ENCODE assay signal across 9 cellular contexts in genomic region chr10:34638405-34639054, GRCh38.
A peak's percentile ranks its signal among the peaks of the same experiment; 100 is the strongest.
DNase-seq lines count a peak whose midpoint lies in the region; ATAC-seq and TF ChIP-seq lines count a peak whose summit lies in the region.
"Had no signal": no experiment of that assay in that cellular context is flagged by ENCODE, and none has a peak within 500 bp of the region (broad histone marks: within the 10 kb centered on the region; RNA-seq: fewer than 3 reads in every experiment).

No MANE protein-coding gene starts in this region.

- H3K4me1 ChIP-seq in vagina = peaks cover 32% of the 10 kb centered on the region

- intact Hi-C loops in activated naive CD4-positive, alpha-beta T cell treated with anti-CD3 and anti-CD28 coated beads for 36 hours (cut with micrococcal nuclease) = loop anchor here (1.0 to 10.0 kb wide), 5 partner anchors 116 to 1841 kb away; no protein-coding TSS in a partner anchor
- intact Hi-C loops in posterior vena cava (cut with DNase I) (loop anchor here in 1 of 2 donors (5.0 kb wide), 2 partner anchors 1301 to 1441 kb away; no protein-coding TSS in a partner anchor), vagina (cut with DNase I) (loop anchor here (5.0 kb wide), 1 partner anchor 1306 kb away; the partner anchor contains the start of gene NRP1)

- H3K27me3 ChIP-seq in vagina = no peaks in the 10 kb centered on the region

- H3K36me3 ChIP-seq in vagina = no peaks in the 10 kb centered on the region

- no peaks in the 10 kb centered on the region for H3K9me3 ChIP-seq in vagina

- no peak for TF ChIP-seq POLR2A in vagina (IDR thresholded peaks at IDR 0.05)

- CTCF ChIA-PET in activated naive CD4-positive, alpha-beta T cell treated with anti-CD3 and anti-CD28 coated beads for 36 hours (lab: Charles Lee) = interaction anchor here (0.6 to 2.3 kb wide), 24 partner anchors 9 to 1485 kb away, joined by 3 to 8 read pairs (median 4); no protein-coding TSS in a partner anchor

- ATAC-seq in GM18867 (IDR thresholded peaks at IDR 0.05; ENCODE audit: unreplicated experiment) = peak; percentile 46

- TF ChIP-seq CTCF in vagina (IDR thresholded peaks at IDR 0.05) = peak; percentile 80 to 96 (median 82)

- peak overlapping the region; percentile 0 for H3K27ac ChIP-seq in vagina

- DNase-seq in AG20443 (ENCODE audit: low spot score) (peak; percentile 82), KG1 (lab: John Stamatoyannopoulos, UW) (peak; percentile 23), SK-MEL-5 (ENCODE audit: low read depth, low spot score) (peak; percentile 71), glomerular visceral epithelial cell (ENCODE audit: extremely low spot score) (peak; percentile 83), posterior vena cava (ENCODE audit: low spot score) (peak; percentile 94), vagina (ENCODE audit: extremely low spot score in 2 of 2) (no peak)
- DNase-seq in activated naive CD4-positive, alpha-beta T cell treated with anti-CD3 and anti-CD28 coated beads for 36 hours = peak; percentile 85

- H3K27me3 Mint-ChIP-seq in activated naive CD4-positive, alpha-beta T cell treated with anti-CD3 and anti-CD28 coated beads for 36 hours (ENCODE audit: low read depth) = no peaks in the 10 kb centered on the region

- no peaks in the 10 kb centered on the region for H3K36me3 Mint-ChIP-seq in activated naive CD4-positive, alpha-beta T cell treated with anti-CD3 and anti-CD28 coated beads for 36 hours (ENCODE audit: low read depth)
- H3K36me3 Mint-ChIP-seq: IgD-negative memory B cell had no signal

- no peaks in the 10 kb centered on the region for H3K9me3 Mint-ChIP-seq in activated naive CD4-positive, alpha-beta T cell treated with anti-CD3 and anti-CD28 coated beads for 36 hours
- H3K9me3 Mint-ChIP-seq: IgD-negative memory B cell had no signal

- H3K4me1 Mint-ChIP-seq in activated naive CD4-positive, alpha-beta T cell treated with anti-CD3 and anti-CD28 coated beads for 36 hours (ENCODE audit: low read depth) = peaks cover 8% of the 10 kb centered on the region

- H3K4me3 Mint-ChIP-seq in activated naive CD4-positive, alpha-beta T cell treated with anti-CD3 and anti-CD28 coated beads for 36 hours = no peak overlapping the region

- H3K27ac Mint-ChIP-seq in activated naive CD4-positive, alpha-beta T cell treated with anti-CD3 and anti-CD28 coated beads for 36 hours = no peak overlapping the region
- H3K27ac Mint-ChIP-seq: IgD-negative memory B cell had no signal

- no peak overlapping the region for H3K4me3 ChIP-seq in vagina

- in situ Hi-C loops in SK-MEL-5 (cut with HindIII; ENCODE audit: low pct_unique_long_range_greater_than_20kb, low sequenced_read_pairs) = no loop called here

Comparison
In these comparisons a context has a peak if more than half of its experiments do, and no peak if none do; other contexts are left out.
1. DNase-seq: peak in AG20443 (single experiment), KG1 (single experiment), SK-MEL-5 (single experiment), activated naive CD4-positive, alpha-beta T cell treated with anti-CD3 and anti-CD28 coated beads for 36 hours (single experiment), glomerular visceral epithelial cell (single experiment) and posterior vena cava (single experiment); none in vagina (0 of 2).